Comparison of ENCODE assay signal across 40 cellular contexts in the genomic region with DNA sequence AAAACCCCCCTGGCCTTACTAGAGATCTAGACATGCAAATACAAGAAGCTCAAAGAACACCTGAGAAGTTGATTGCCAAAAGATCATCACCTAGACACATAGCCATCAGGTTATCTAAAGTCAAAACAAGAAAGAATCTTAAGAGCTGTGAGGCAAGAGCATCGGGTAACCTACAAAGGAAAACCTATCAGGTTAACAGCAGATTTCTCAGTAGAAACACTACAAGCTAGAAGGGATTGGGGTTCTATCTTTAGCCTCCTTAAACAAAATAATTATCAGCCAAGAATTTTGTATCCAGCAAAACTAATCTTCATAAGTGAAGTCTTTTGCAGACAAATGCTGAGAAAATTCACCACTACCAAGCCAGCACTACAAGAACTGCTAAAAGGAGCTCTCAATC. TPM values are rescaled to one million over a fixed set of nuclear protein-coding genes. Genes with fewer than 3 reads are reported as not detected.
"Had no signal": no experiment of that assay in that cellular context is flagged by ENCODE, and none has a peak within 500 bp of the region (broad histone marks: within the 10 kb centered on the region; RNA-seq: fewer than 3 reads in every experiment).

No MANE protein-coding gene starts in this region.

- H3K9me3 ChIP-seq: MG63 had no signal

- DNase-seq: Karpas-422, Kasumi-1, KG1, MG63, MM.1S, MV-4-11, NCI-H1048, NCI-H1092, NCI-H1092 treated with DMSO at 0.1 percent for 48 hours, NCI-H1105, NCI-H1105 treated with DMSO at 0.1 percent for 48 hours, NCI-H1417, NCI-H1417 treated with DMSO at 0.1 percent for 48 hours, NCI-H1436, NCI-H1436 treated with DMSO at 0.1 percent for 48 hours, NCI-H146, NCI-H1694, NCI-H1694 treated with DMSO at 0.1 percent for 48 hours, NCI-H187, NCI-H187 treated with DMSO at 0.1 percent for 48 hours, NCI-H1930, NCI-H2029, NCI-H2029 treated with DMSO at 0.1 percent for 48 hours, NCI-H2081, NCI-H2081 treated with DMSO at 0.1 percent for 48 hours, NCI-H2107, NCI-H2171, NCI-H2171 treated with DMSO at 0.1 percent for 48 hours, NCI-H2227 treated with DMSO at 0.1 percent for 48 hours, NCI-H226, NCI-H345, NCI-H446, NCI-H446 treated with DMSO at 0.1 percent for 48 hours, NCI-H510A, NCI-H510A treated with DMSO at 0.1 percent for 48 hours had no signal

- H3K36me3 ChIP-seq: MG63 had no signal

- H3K4me3 ChIP-seq: MG63 had no signal

- H3K27ac ChIP-seq: KMS-11 had no signal

- H3K27me3 ChIP-seq: MG63 had no signal

RNA-seq across cellular contexts. Expression of a gene that starts 12.2 kb away (rescaled TPM):
- total RNA-seq: LHCN-M2, M059J, MCF 10A, NCI-H460 had no signal

RNA-seq across cellular contexts. Expression of a gene that starts 25.2 kb away (rescaled TPM):
- total RNA-seq: LHCN-M2, M059J, MCF 10A, NCI-H460 had no signal

RNA-seq across cellular contexts. Expression of a gene that starts 31.2 kb away (rescaled TPM):
- total RNA-seq: LHCN-M2, M059J, MCF 10A, NCI-H460 had no signal

RNA-seq across cellular contexts. Expression of a gene that starts 54.1 kb away (rescaled TPM):
- total RNA-seq: LHCN-M2, M059J, MCF 10A, NCI-H460 had no signal
